ENCODE assay signal across 1 cellular context in genomic region chr1:39194398-39195051, GRCh38.
TF ChIP-seq lines count a peak whose summit lies in the region.

No MANE protein-coding gene starts in this region.

TF ChIP-seq in IMR-90, 13 proteins besides CTCF, POLR2A, EP300 and RAD21 (continued from another document):
- no peak for TF ChIP-seq ELK1 (IDR thresholded peaks at IDR 0.05; ENCODE audit: borderline replicate concordance, low read depth, low read length)
- no peak for TF ChIP-seq RCOR1 (IDR thresholded peaks at IDR 0.05; ENCODE audit: insufficient replicate concordance, low read length)
- no peak for TF ChIP-seq SMC3 (IDR thresholded peaks at IDR 0.05; ENCODE audit: low read depth, low read length)
- TF ChIP-seq USF2 (IDR thresholded peaks at IDR 0.05; ENCODE audit: low read depth, low read length), result no peak
- no peak for TF ChIP-seq MAZ (IDR thresholded peaks at IDR 0.05; ENCODE audit: borderline replicate concordance, low read depth, low read length)
- TF ChIP-seq BHLHE40 (IDR thresholded peaks at IDR 0.05; ENCODE audit: low read depth, low read length), result no peak
- no peak for TF ChIP-seq CHD1 (IDR thresholded peaks at IDR 0.05; ENCODE audit: low read depth, low read length)
- TF ChIP-seq FOS (IDR thresholded peaks at IDR 0.05; ENCODE audit: low read depth, low read length), result no peak
- no peak for TF ChIP-seq NFE2L2 (IDR thresholded peaks at IDR 0.05; ENCODE audit: low read depth, low read length)
- TF ChIP-seq CEBPB (IDR thresholded peaks at IDR 0.05; ENCODE audit: low read depth, low read length), result no peak
